10 cellular contexts compared by ENCODE assay signal in the genomic region with DNA sequence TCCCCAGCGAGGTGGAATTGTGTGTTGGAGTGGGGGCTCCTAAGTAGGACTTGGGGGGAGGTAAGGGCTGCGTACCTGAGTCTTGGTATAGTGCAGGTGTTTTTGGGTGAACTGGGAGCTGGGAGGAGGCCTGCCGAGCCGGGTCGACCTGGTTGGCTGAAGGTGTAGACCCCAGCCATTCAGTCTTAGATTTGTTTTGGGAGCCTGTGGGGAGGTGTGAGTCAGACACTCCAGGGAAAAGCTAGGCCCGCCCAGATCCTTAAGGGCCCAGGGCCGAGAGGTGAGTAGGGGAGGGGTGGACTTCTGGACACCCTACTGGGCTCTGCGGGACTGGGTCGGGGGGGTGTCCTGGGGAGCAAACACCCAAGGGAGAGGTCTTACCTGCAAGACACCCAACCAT. TPM values are rescaled to one million over a fixed set of nuclear protein-coding genes. Genes with fewer than 3 reads are reported as not detected.
DNase-seq lines count a peak whose midpoint lies in the region; ATAC-seq and TF ChIP-seq lines count a peak whose summit lies in the region.
"Had no signal": no experiment of that assay in that cellular context is flagged by ENCODE, and none has a peak within 500 bp of the region (broad histone marks: within the 10 kb centered on the region; RNA-seq: fewer than 3 reads in every experiment).

No MANE protein-coding gene starts in this region.

- no peak for ATAC-seq in activated T-cell treated with anti-CD3 and anti-CD28 coated beads, Interleukin-2, amount 50 U/mL, for 72 hours (replicated peaks in 1 of 2)
- no peak for ATAC-seq in effector memory CD8-positive, alpha-beta T cell (replicated peaks)
- ATAC-seq in GM21423 (IDR thresholded peaks at IDR 0.05; ENCODE audit: unreplicated experiment): no peak

- H3K36me3 ChIP-seq in mesenchymal stem cell (ENCODE audit: control insufficient read depth in 1 of 2, insufficient read depth in 2 of 2, low read depth in 1 of 2, low read length in 2 of 2): peaks cover 0 to 19% of the 10 kb centered on the region in 2 experiments
- H3K36me3 ChIP-seq in transverse colon: peaks cover 0 to 5% (median 0%) of the 10 kb centered on the region in 4 donors

- no peak overlapping the region for H3K9ac ChIP-seq in mesenchymal stem cell (ENCODE audit: low read length)

- POLR2A ChIA-PET in activated CD4-positive, alpha-beta memory T cell treated with anti-CD3 and anti-CD28 coated beads for 36 hours (lab: Charles Lee): no interaction called here

- in situ Hi-C loops in transverse colon (cut with MboI; ENCODE audit: low pct_ligation_motif_present in 1 of 4, low pct_unique_long_range_greater_than_20kb in 1 of 4, low sequenced_read_pairs in 3 of 4): no loop called here

- H3K79me1 ChIP-seq in mesenchymal stem cell (replicated peaks; ENCODE audit: low read length, poor library complexity, severe bottlenecking): no peaks in the 10 kb centered on the region

- H3K4me3 ChIP-seq in mesenchymal stem cell (ENCODE audit: insufficient read depth in 1 of 2, low read depth in 1 of 2, low read length in 2 of 2): no peak overlapping the region
- H3K4me3 ChIP-seq in transverse colon: peak overlapping the region; percentile 25 to 57 (median 52)

- H2BK12ac ChIP-seq in mesenchymal stem cell (ENCODE audit: low read length in 2 of 2): no peak overlapping the region

- peaks cover 1 to 3% of the 10 kb centered on the region in 2 donors for H3K36me3 Mint-ChIP-seq in activated T-cell treated with anti-CD3 and anti-CD28 coated beads, Interleukin-2, amount 50 U/mL, for 72 hours (ENCODE audit: insufficient read depth in 2 of 2)
- H3K36me3 Mint-ChIP-seq in effector memory CD8-positive, alpha-beta T cell (ENCODE audit: insufficient read depth): peaks cover 45% of the 10 kb centered on the region
- H3K36me3 Mint-ChIP-seq in activated CD4-positive, alpha-beta memory T cell treated with anti-CD3 and anti-CD28 coated beads for 36 hours: peaks cover 9% of the 10 kb centered on the region

- H3K27me3 ChIP-seq in mesenchymal stem cell (ENCODE audit: control insufficient read depth in 1 of 2, insufficient read depth in 1 of 2, low read length in 2 of 2) (peaks cover 4 to 57% of the 10 kb centered on the region in 2 experiments), transverse colon (peaks cover 15% of the 10 kb centered on the region)

- no peak for DNase-seq in activated T-cell treated with anti-CD3 and anti-CD28 coated beads, Interleukin-2, amount 50 U/mL, for 72 hours
- DNase-seq in activated T-cell treated with anti-CD3 and anti-CD28 coated beads for 4 hours (no peak), mesenchymal stem cell (no peak), transverse colon (peak; percentile 35), DMS153 treated with DMSO at 0.1 percent for 48 hours (lab: John Stamatoyannopoulos, UW; ENCODE audit: unreplicated experiment) (no peak)
- DNase-seq in effector memory CD8-positive, alpha-beta T cell: no peak
- DNase-seq in activated CD4-positive, alpha-beta memory T cell treated with anti-CD3 and anti-CD28 coated beads for 36 hours: no peak

- intact Hi-C loops in transverse colon (cut with DNase I; ENCODE audit: low total_unique reads): no loop called here
- intact Hi-C loops in activated CD4-positive, alpha-beta memory T cell treated with anti-CD3 and anti-CD28 coated beads for 36 hours (cut with micrococcal nuclease): no loop called here

- peaks cover 9% of the 10 kb centered on the region for H3K4me1 Mint-ChIP-seq in activated T-cell treated with anti-CD3 and anti-CD28 coated beads, Interleukin-2, amount 50 U/mL, for 72 hours (ENCODE audit: low read depth)
- H3K4me1 Mint-ChIP-seq in effector memory CD8-positive, alpha-beta T cell (ENCODE audit: low read depth in 2 of 2): peaks cover 6 to 14% of the 10 kb centered on the region in 2 donors
- peaks cover 12% of the 10 kb centered on the region for H3K4me1 Mint-ChIP-seq in activated CD4-positive, alpha-beta memory T cell treated with anti-CD3 and anti-CD28 coated beads for 36 hours (ENCODE audit: low read depth)

- H3K9me3 Mint-ChIP-seq in activated T-cell treated with anti-CD3 and anti-CD28 coated beads, Interleukin-2, amount 50 U/mL, for 72 hours: no peaks in the 10 kb centered on the region
- no peaks in the 10 kb centered on the region for H3K9me3 Mint-ChIP-seq in effector memory CD8-positive, alpha-beta T cell
- no peaks in the 10 kb centered on the region for H3K9me3 Mint-ChIP-seq in activated CD4-positive, alpha-beta memory T cell treated with anti-CD3 and anti-CD28 coated beads for 36 hours

- peak overlapping the region; percentile 67 for H3K4me2 ChIP-seq in mesenchymal stem cell (ENCODE audit: low read length, poor library complexity, severe bottlenecking)

- no peak overlapping the region for H3K27ac Mint-ChIP-seq in activated T-cell treated with anti-CD3 and anti-CD28 coated beads, Interleukin-2, amount 50 U/mL, for 72 hours
- H3K27ac Mint-ChIP-seq in effector memory CD8-positive, alpha-beta T cell: peak overlapping the region; percentile 38 to 46
- no peak overlapping the region for H3K27ac Mint-ChIP-seq in activated CD4-positive, alpha-beta memory T cell treated with anti-CD3 and anti-CD28 coated beads for 36 hours

- H3K27ac ChIP-seq in mesenchymal stem cell (ENCODE audit: low read length, poor library complexity, severe bottlenecking) (no peak overlapping the region), transverse colon (peak overlapping the region; percentile 83 to 89 (median 86))

- no peak for TF ChIP-seq EP300 in transverse colon (IDR thresholded peaks at IDR 0.05; ENCODE audit: low read depth)

- no peak overlapping the region for H4K8ac ChIP-seq in mesenchymal stem cell (ENCODE audit: low read length)

- peak overlapping the region; percentile 29 for H2AK5ac ChIP-seq in mesenchymal stem cell (ENCODE audit: low read length, severe bottlenecking)

- CTCF ChIA-PET in activated CD4-positive, alpha-beta memory T cell treated with anti-CD3 and anti-CD28 coated beads for 36 hours (lab: Charles Lee): interaction anchor here (1.2 kb wide), 1 partner anchor 16 kb away, joined by 3 read pairs; a partner anchor contains a TSS

- H3K9me3 ChIP-seq in mesenchymal stem cell (ENCODE audit: control insufficient read depth, low read length): no peaks in the 10 kb centered on the region
- H3K9me3 ChIP-seq in transverse colon: no peaks in the 10 kb centered on the region

- H2BK15ac ChIP-seq in mesenchymal stem cell (ENCODE audit: low read depth, poor library complexity, severe bottlenecking): no peak overlapping the region

- no peak overlapping the region for H3K23ac ChIP-seq in mesenchymal stem cell (ENCODE audit: low read length in 2 of 2)

- H3K18ac ChIP-seq in mesenchymal stem cell (ENCODE audit: low read depth in 1 of 2, low read length in 2 of 2): no peak overlapping the region

- H2AFZ ChIP-seq in mesenchymal stem cell (ENCODE audit: low read depth, low read length): no peak overlapping the region

- no peak overlapping the region for H3K14ac ChIP-seq in mesenchymal stem cell (ENCODE audit: low read length in 2 of 2)

- no peaks in the 10 kb centered on the region for H3K27me3 Mint-ChIP-seq in activated T-cell treated with anti-CD3 and anti-CD28 coated beads, Interleukin-2, amount 50 U/mL, for 72 hours (ENCODE audit: low read depth)
- H3K27me3 Mint-ChIP-seq in effector memory CD8-positive, alpha-beta T cell: peaks cover 0 to 7% of the 10 kb centered on the region in 2 donors
- no peaks in the 10 kb centered on the region for H3K27me3 Mint-ChIP-seq in activated CD4-positive, alpha-beta memory T cell treated with anti-CD3 and anti-CD28 coated beads for 36 hours

- H3K4ac ChIP-seq in mesenchymal stem cell (ENCODE audit: low read depth in 1 of 2, low read length in 2 of 2): no peak overlapping the region

- H3K4me1 ChIP-seq in mesenchymal stem cell (ENCODE audit: control insufficient read depth, insufficient read depth, low read depth, low read length) (peaks cover 17% of the 10 kb centered on the region), transverse colon (peaks cover 0 to 21% (median 14%) of the 10 kb centered on the region in 4 donors)

- WGBS in mesenchymal stem cell: 47% methylated on average over 9 of the region's 9 CpGs
- WGBS in transverse colon (ENCODE audit: low coverage in 1 of 2), 2 donors: 20 to 32% methylated on average over 1 to 9 of the region's 9 CpGs

- no peak for TF ChIP-seq CTCF in transverse colon (IDR thresholded peaks at IDR 0.05)

- no peak overlapping the region for H4K91ac ChIP-seq in mesenchymal stem cell (ENCODE audit: low read length)

- H3K4me3 Mint-ChIP-seq in activated T-cell treated with anti-CD3 and anti-CD28 coated beads, Interleukin-2, amount 50 U/mL, for 72 hours: peak overlapping the region; percentile 6 to 68
- H3K4me3 Mint-ChIP-seq in effector memory CD8-positive, alpha-beta T cell: no peak overlapping the region
- H3K4me3 Mint-ChIP-seq in activated CD4-positive, alpha-beta memory T cell treated with anti-CD3 and anti-CD28 coated beads for 36 hours: no peak overlapping the region

- no peak for TF ChIP-seq POLR2A in transverse colon (IDR thresholded peaks at IDR 0.05)

- no peak overlapping the region for H2BK120ac ChIP-seq in mesenchymal stem cell (ENCODE audit: low read depth, low read length)

- no peak overlapping the region for H2BK5ac ChIP-seq in mesenchymal stem cell (ENCODE audit: low read depth, low read length, poor library complexity, severe bottlenecking)

RNA-seq across cellular contexts. Expression of a gene that starts 0.9 kb away (rescaled TPM):
- 1 to 10 TPM; 3.9 to 5.0 TPM for total RNA-seq in activated T-cell treated with anti-CD3 and anti-CD28 coated beads, Interleukin-2, amount 50 U/mL, for 72 hours
- polyA plus RNA-seq in mesenchymal stem cell (2013, experiment 1 of 2): not detected
- polyA plus RNA-seq in mesenchymal stem cell (2013, experiment 2 of 2): not detected
- 100 to 1,000 TPM in 3 of 4 donors, 10 to 100 TPM in 1; 57.9 to 391 (median 229) TPM for total RNA-seq in transverse colon
- 1 to 10 TPM; 1.6 to 2.4 TPM for total RNA-seq in activated CD4-positive, alpha-beta memory T cell treated with anti-CD3 and anti-CD28 coated beads for 36 hours
- total RNA-seq: A673, myocyte had no signal

RNA-seq across cellular contexts. Expression of a gene that starts 5.4 kb away (rescaled TPM):
- total RNA-seq in activated T-cell treated with anti-CD3 and anti-CD28 coated beads, Interleukin-2, amount 50 U/mL, for 72 hours: 10 to 100 TPM; 24.6 to 26.3 TPM
- 60.2 TPM for polyA plus RNA-seq in mesenchymal stem cell (2013, experiment 1 of 2)
- polyA plus RNA-seq in mesenchymal stem cell (2013, experiment 2 of 2): 59.0 TPM
- total RNA-seq in transverse colon: 100 to 1,000 TPM in 3 of 4 donors, 10 to 100 TPM in 1; 77.2 to 216 (median 171) TPM
- total RNA-seq in activated CD4-positive, alpha-beta memory T cell treated with anti-CD3 and anti-CD28 coated beads for 36 hours: 10 to 100 TPM; 28.6 to 29.6 TPM

RNA-seq across cellular contexts. Expression of a gene that starts 16.6 kb away (rescaled TPM):
- 100 to 1,000 TPM in 1 of 2 donors, 10 to 100 TPM in 1; 92.1 to 105 TPM for total RNA-seq in activated T-cell treated with anti-CD3 and anti-CD28 coated beads, Interleukin-2, amount 50 U/mL, for 72 hours
- 0.03 TPM for polyA plus RNA-seq in mesenchymal stem cell (2013, experiment 1 of 2)
- polyA plus RNA-seq in mesenchymal stem cell (2013, experiment 2 of 2): 0.04 TPM
- total RNA-seq in transverse colon: 1 to 10 TPM in 3 of 4 donors, under 1 TPM in 1; 0.40 to 7.5 (median 5.0) TPM
- total RNA-seq in activated CD4-positive, alpha-beta memory T cell treated with anti-CD3 and anti-CD28 coated beads for 36 hours: 10 to 100 TPM; 62.1 to 69.3 TPM
- total RNA-seq: myocyte had no signal

RNA-seq across cellular contexts. Expression of a gene that starts 31.4 kb away (rescaled TPM):
- under 1 TPM; 0.16 to 0.58 TPM for total RNA-seq in activated T-cell treated with anti-CD3 and anti-CD28 coated beads, Interleukin-2, amount 50 U/mL, for 72 hours
- 0.04 TPM for polyA plus RNA-seq in mesenchymal stem cell (2013, experiment 1 of 2)
- polyA plus RNA-seq in mesenchymal stem cell (2013, experiment 2 of 2): 0.11 TPM
- total RNA-seq in transverse colon: under 1 TPM in 1 of 4 donors, not detected in 3; 0.32 TPM
- not detected for total RNA-seq in activated CD4-positive, alpha-beta memory T cell treated with anti-CD3 and anti-CD28 coated beads for 36 hours
- total RNA-seq: myocyte had no signal

RNA-seq across cellular contexts. Expression of a gene that starts 37.1 kb away (rescaled TPM):
- 10 to 100 TPM in 1 of 2 donors, 1 to 10 TPM in 1; 8.7 to 11.9 TPM for total RNA-seq in activated T-cell treated with anti-CD3 and anti-CD28 coated beads, Interleukin-2, amount 50 U/mL, for 72 hours
- not detected for polyA plus RNA-seq in mesenchymal stem cell (2013, experiment 1 of 2)
- polyA plus RNA-seq in mesenchymal stem cell (2013, experiment 2 of 2): 0.01 TPM
- 1 to 10 TPM in 2 of 4 donors, under 1 TPM in 1, not detected in 1; 0.60 to 1.3 (median 1.1) TPM for total RNA-seq in transverse colon
- 10 to 100 TPM in 1 of 2 experiments, 1 to 10 TPM in 1; 8.3 to 11.2 TPM for total RNA-seq in activated CD4-positive, alpha-beta memory T cell treated with anti-CD3 and anti-CD28 coated beads for 36 hours
- total RNA-seq: myocyte had no signal

Comparison
In these comparisons a context has a peak if more than half of its experiments do, and no peak if none do; other contexts are left out.
1. H3K27ac Mint-ChIP-seq: peak in effector memory CD8-positive, alpha-beta T cell (2 of 2); none in activated T-cell treated with anti-CD3 and anti-CD28 coated beads, Interleukin-2, amount 50 U/mL, for 72 hours (single experiment) and activated CD4-positive, alpha-beta memory T cell treated with anti-CD3 and anti-CD28 coated beads for 36 hours (single experiment).
2. H3K4me3 Mint-ChIP-seq: peak in activated T-cell treated with anti-CD3 and anti-CD28 coated beads, Interleukin-2, amount 50 U/mL, for 72 hours (2 of 2); none in effector memory CD8-positive, alpha-beta T cell (0 of 2) and activated CD4-positive, alpha-beta memory T cell treated with anti-CD3 and anti-CD28 coated beads for 36 hours (single experiment).
3. H3K4me3 ChIP-seq: peak in transverse colon (4 of 4); none in mesenchymal stem cell (0 of 2).
4. RNA of a gene that starts 0.9 kb away (total RNA-seq): 57.9 to 391 TPM in transverse colon; 3.9 to 5.0 TPM in activated T-cell treated with anti-CD3 and anti-CD28 coated beads, Interleukin-2, amount 50 U/mL, for 72 hours and 1.6 to 2.4 TPM in activated CD4-positive, alpha-beta memory T cell treated with anti-CD3 and anti-CD28 coated beads for 36 hours; every median in the first group is over 4 times any median in the second.
5. RNA of a gene that starts 16.6 kb away (total RNA-seq): 92.1 to 105 TPM in activated T-cell treated with anti-CD3 and anti-CD28 coated beads, Interleukin-2, amount 50 U/mL, for 72 hours and 62.1 to 69.3 TPM in activated CD4-positive, alpha-beta memory T cell treated with anti-CD3 and anti-CD28 coated beads for 36 hours; 0.40 to 7.5 TPM in transverse colon; every median in the first group is over 4 times any median in the second.